In the genomic region with DNA sequence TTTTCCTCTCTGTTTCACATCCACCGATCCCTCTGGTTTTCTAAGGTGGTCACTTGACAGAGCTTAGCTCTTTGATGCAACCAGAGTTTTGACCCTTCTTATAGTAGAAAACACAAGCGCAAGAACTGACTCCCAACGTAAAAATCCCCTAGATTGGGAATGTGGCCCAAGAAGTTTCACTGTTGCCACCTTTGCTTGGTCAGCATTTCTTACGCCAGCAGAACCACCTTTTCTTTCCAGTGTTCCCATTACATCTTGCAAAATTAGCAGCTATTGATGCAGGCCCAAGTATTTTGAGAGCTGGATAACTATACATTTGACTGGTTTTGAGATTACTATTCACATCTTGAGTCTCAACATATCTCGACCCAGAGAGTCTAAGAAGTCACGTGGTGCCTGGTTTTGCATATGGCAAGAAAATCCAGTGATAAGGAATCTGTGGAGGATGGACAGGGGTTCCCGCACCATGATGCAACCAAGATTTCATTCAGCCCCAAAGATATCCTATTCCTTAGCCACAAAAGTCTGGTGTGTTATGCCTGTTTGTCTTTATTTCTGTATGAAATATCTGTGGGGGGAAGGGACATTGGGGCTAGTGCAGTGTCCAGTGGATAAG, we compare ENCODE assay signal across 22 cellular contexts.
"Had no signal": no experiment of that assay in that cellular context is flagged by ENCODE, and none has a peak within 500 bp of the region (broad histone marks: within the 10 kb centered on the region; RNA-seq: fewer than 3 reads in every experiment).

No MANE protein-coding gene starts in this region.

- FAIRE-seq: pancreas, small intestine had no signal

- H3K4me1 ChIP-seq: lower lobe of right lung, pancreas, prostate gland, sigmoid colon, spleen, tibial nerve, uterus had no signal

- H3K27me3 ChIP-seq: hepatocyte, uterus had no signal

- H2AFZ ChIP-seq: hepatocyte had no signal

- H3K36me3 ChIP-seq: lower lobe of right lung, pancreas, prostate gland, sigmoid colon, spleen, tibial nerve, uterus had no signal

- H3K4me2 ChIP-seq: hepatocyte had no signal

- H3K27ac ChIP-seq: hepatocyte, lower lobe of right lung, pancreas, prostate gland, sigmoid colon, spleen, tibial nerve, uterus had no signal

- ATAC-seq: left cardiac atrium; left lobe of liver; left ventricle myocardium superior; lower lobe of right lung; naive thymus-derived CD8-positive, alpha-beta T cell; pancreas; right cardiac atrium; stimulated activated effector memory CD8-positive, alpha-beta T cell treated with anti-CD3 and anti-CD28 coated beads, Interleukin-12 subunit alpha, Interleukin-12 subunit beta, amount 100 ng/mL, for 72 hours had no signal

- H3K4me3 ChIP-seq: hepatocyte, lower lobe of right lung, pancreas, prostate gland, sigmoid colon, spleen, tibial nerve, uterus had no signal

- H3K9me3 ChIP-seq: lower lobe of right lung, pancreas, prostate gland, sigmoid colon, uterus had no signal

- DNase-seq: left cardiac atrium; left ventricle myocardium superior; lower lobe of right lung; mammary epithelial cell; mesenchymal stem cell; naive thymus-derived CD8-positive, alpha-beta T cell; nucleus accumbens; pancreas; posterior cingulate gyrus; retina; right cardiac atrium; sigmoid colon; small intestine; spleen; stimulated activated CD4-positive, alpha-beta T cell treated with anti-CD3 and anti-CD28 coated beads, Interleukin-4, amount 100 ng/mL, for 24 hours; stimulated activated naive CD4-positive, alpha-beta T cell; uterus had no signal

- H3K79me2 ChIP-seq: hepatocyte had no signal
